8 cellular contexts compared by ENCODE assay signal in the genomic region with DNA sequence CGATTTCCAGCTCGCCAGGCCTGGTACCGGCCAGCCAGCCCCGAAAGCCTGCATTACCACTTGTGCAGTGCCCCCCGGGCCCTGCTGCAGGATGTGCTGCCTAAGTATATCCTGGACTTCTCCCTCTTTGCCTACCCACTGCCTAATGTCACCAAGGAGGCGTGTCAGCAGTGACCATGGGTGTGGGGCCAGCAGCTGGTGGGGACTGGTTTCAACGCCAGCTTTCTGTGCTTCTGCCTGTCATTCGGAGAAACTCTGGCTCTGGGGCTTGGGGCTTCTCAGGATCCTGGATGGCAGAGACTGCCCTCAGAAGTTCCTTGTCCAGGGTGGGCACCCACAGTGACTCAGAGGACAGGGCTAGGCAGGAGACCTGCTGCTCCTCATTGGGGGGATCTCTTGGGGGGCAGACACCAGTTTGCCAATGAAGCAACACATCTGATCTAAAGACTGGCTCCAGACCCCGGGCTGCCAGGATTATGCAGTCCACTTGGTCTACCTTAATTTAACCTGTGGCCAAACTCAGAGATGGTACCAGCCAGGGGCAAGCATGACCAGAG. TPM values are rescaled to one million over a fixed set of nuclear protein-coding genes. Genes with fewer than 3 reads are reported as not detected.
DNase-seq lines count a peak whose midpoint lies in the region; ATAC-seq and TF ChIP-seq lines count a peak whose summit lies in the region.

No MANE protein-coding gene starts in this region.

- POLR2A ChIA-PET in activated CD8-positive, alpha-beta T cell treated with anti-CD3 and anti-CD28 coated beads, Interleukin-2, amount 10 ng/mL, durations not matched to agents 7 days and 5 days (lab: Charles Lee): no interaction called here

- CTCF ChIA-PET in activated CD8-positive, alpha-beta memory T cell treated with anti-CD3 and anti-CD28 coated beads, Interleukin-2, amount 10 ng/mL, durations not matched to agents 7 days and 5 days (lab: Charles Lee): interaction anchor here (1.4 kb wide), 1 partner anchor 9 kb away, joined by 4 read pairs; no protein-coding TSS in a partner anchor
- CTCF ChIA-PET in activated CD8-positive, alpha-beta T cell treated with anti-CD3 and anti-CD28 coated beads, Interleukin-2, amount 10 ng/mL, durations not matched to agents 7 days and 5 days (lab: Charles Lee): interaction anchor here (0.8 kb wide), 1 partner anchor 32 kb away, joined by 3 read pairs; a partner anchor contains a TSS

- peak overlapping the region; percentile 80 for H3K27ac Mint-ChIP-seq in activated CD8-positive, alpha-beta memory T cell treated with anti-CD3 and anti-CD28 coated beads, Interleukin-2, amount 10 ng/mL, durations not matched to agents 7 days and 5 days
- H3K27ac Mint-ChIP-seq in activated CD8-positive, alpha-beta T cell treated with anti-CD3 and anti-CD28 coated beads, Interleukin-2, amount 10 ng/mL, durations not matched to agents 7 days and 5 days: peak overlapping the region; percentile 89

- no peaks in the 10 kb centered on the region for H3K27me3 ChIP-seq in suprapubic skin

- no peak for TF ChIP-seq CTCF in suprapubic skin (IDR thresholded peaks at IDR 0.05)

- H3K36me3 ChIP-seq in suprapubic skin: peaks cover 5% of the 10 kb centered on the region

- peaks cover 15% of the 10 kb centered on the region for H3K4me1 Mint-ChIP-seq in activated CD8-positive, alpha-beta memory T cell treated with anti-CD3 and anti-CD28 coated beads, Interleukin-2, amount 10 ng/mL, durations not matched to agents 7 days and 5 days
- peaks cover 23% of the 10 kb centered on the region for H3K4me1 Mint-ChIP-seq in activated CD8-positive, alpha-beta T cell treated with anti-CD3 and anti-CD28 coated beads, Interleukin-2, amount 10 ng/mL, durations not matched to agents 7 days and 5 days (ENCODE audit: low read depth)

- H3K9me3 ChIP-seq in iPS-18c (ENCODE audit: control insufficient read depth, insufficient read depth, low read length): no peaks in the 10 kb centered on the region
- no peaks in the 10 kb centered on the region for H3K9me3 ChIP-seq in suprapubic skin

- no peaks in the 10 kb centered on the region for H3K36me3 Mint-ChIP-seq in activated CD8-positive, alpha-beta memory T cell treated with anti-CD3 and anti-CD28 coated beads, Interleukin-2, amount 10 ng/mL, durations not matched to agents 7 days and 5 days
- H3K36me3 Mint-ChIP-seq in activated CD8-positive, alpha-beta T cell treated with anti-CD3 and anti-CD28 coated beads, Interleukin-2, amount 10 ng/mL, durations not matched to agents 7 days and 5 days (ENCODE audit: low read depth): peaks cover 10% of the 10 kb centered on the region

- H3K27ac ChIP-seq in suprapubic skin: no peak overlapping the region

- peaks cover 5% of the 10 kb centered on the region for H3K27me3 Mint-ChIP-seq in activated CD8-positive, alpha-beta memory T cell treated with anti-CD3 and anti-CD28 coated beads, Interleukin-2, amount 10 ng/mL, durations not matched to agents 7 days and 5 days
- peaks cover 6% of the 10 kb centered on the region for H3K27me3 Mint-ChIP-seq in activated CD8-positive, alpha-beta T cell treated with anti-CD3 and anti-CD28 coated beads, Interleukin-2, amount 10 ng/mL, durations not matched to agents 7 days and 5 days (ENCODE audit: low read depth)

- H3K4me3 ChIP-seq in iPS-18c (ENCODE audit: insufficient read depth, low read depth, low read length) (peak overlapping the region; percentile 60), suprapubic skin (peak overlapping the region; percentile 92)

- peak overlapping the region; percentile 84 for H3K4me3 Mint-ChIP-seq in activated CD8-positive, alpha-beta memory T cell treated with anti-CD3 and anti-CD28 coated beads, Interleukin-2, amount 10 ng/mL, durations not matched to agents 7 days and 5 days
- peak overlapping the region; percentile 88 for H3K4me3 Mint-ChIP-seq in activated CD8-positive, alpha-beta T cell treated with anti-CD3 and anti-CD28 coated beads, Interleukin-2, amount 10 ng/mL, durations not matched to agents 7 days and 5 days

- no peak for TF ChIP-seq EP300 in suprapubic skin (IDR thresholded peaks at IDR 0.05)

- peaks cover 27% of the 10 kb centered on the region for H3K4me1 ChIP-seq in suprapubic skin

- TF ChIP-seq POLR2A in suprapubic skin (IDR thresholded peaks at IDR 0.05): no peak

- no peaks in the 10 kb centered on the region for H3K9me3 Mint-ChIP-seq in activated CD8-positive, alpha-beta memory T cell treated with anti-CD3 and anti-CD28 coated beads, Interleukin-2, amount 10 ng/mL, durations not matched to agents 7 days and 5 days (ENCODE audit: low read depth)
- no peaks in the 10 kb centered on the region for H3K9me3 Mint-ChIP-seq in activated CD8-positive, alpha-beta T cell treated with anti-CD3 and anti-CD28 coated beads, Interleukin-2, amount 10 ng/mL, durations not matched to agents 7 days and 5 days (ENCODE audit: insufficient read depth)

- DNase-seq in activated CD8-positive, alpha-beta memory T cell treated with anti-CD3 and anti-CD28 coated beads, Interleukin-2, amount 10 ng/mL, durations not matched to agents 7 days and 5 days: no peak
- no peak for DNase-seq in activated CD8-positive, alpha-beta memory T cell treated with anti-CD3 and anti-CD28 coated beads, Interleukin-2, amount 50 U/mL, for 48 hours
- no peak for DNase-seq in activated CD8-positive, alpha-beta T cell treated with anti-CD3 and anti-CD28 coated beads, Interleukin-2, amount 10 ng/mL, durations not matched to agents 7 days and 5 days
- DNase-seq in suprapubic skin (ENCODE audit: low spot score in 2 of 2) (no peak), NCI-H1694 (lab: John Stamatoyannopoulos, UW) (no peak)
- DNase-seq in effector CD8-positive, alpha-beta T cell (lab: John Stamatoyannopoulos, UW): no peak

- ATAC-seq in activated CD8-positive, alpha-beta memory T cell treated with anti-CD3 and anti-CD28 coated beads, Interleukin-2, amount 10 ng/mL, durations not matched to agents 7 days and 5 days: no peak
- ATAC-seq in activated CD8-positive, alpha-beta T cell treated with anti-CD3 and anti-CD28 coated beads, Interleukin-2, amount 10 ng/mL, durations not matched to agents 7 days and 5 days: no peak
- no peak for ATAC-seq in GM21390 (IDR thresholded peaks at IDR 0.05; ENCODE audit: unreplicated experiment)

- WGBS in suprapubic skin: 73% methylated on average over 3 of the region's 9 CpGs

RNA-seq across cellular contexts. Expression of a gene that starts 1.5 kb away (rescaled TPM):
- 10 to 100 TPM; 12.3 to 12.6 TPM for total RNA-seq in activated CD8-positive, alpha-beta memory T cell treated with anti-CD3 and anti-CD28 coated beads, Interleukin-2, amount 10 ng/mL, durations not matched to agents 7 days and 5 days
- 10 to 100 TPM; 12.1 to 12.6 TPM for total RNA-seq in activated CD8-positive, alpha-beta T cell treated with anti-CD3 and anti-CD28 coated beads, Interleukin-2, amount 10 ng/mL, durations not matched to agents 7 days and 5 days
- total RNA-seq in suprapubic skin: 10 to 100 TPM in 1 of 4 donors, 1 to 10 TPM in 3; 6.9 to 13.6 (median 8.3) TPM

RNA-seq across cellular contexts. Expression of a gene that starts 31.5 kb away (rescaled TPM):
- total RNA-seq in activated CD8-positive, alpha-beta memory T cell treated with anti-CD3 and anti-CD28 coated beads, Interleukin-2, amount 10 ng/mL, durations not matched to agents 7 days and 5 days: 10 to 100 TPM; 24.1 to 25.6 TPM
- total RNA-seq in activated CD8-positive, alpha-beta T cell treated with anti-CD3 and anti-CD28 coated beads, Interleukin-2, amount 10 ng/mL, durations not matched to agents 7 days and 5 days: 10 to 100 TPM; 25.7 to 26.3 TPM
- 10 to 100 TPM; 16.8 to 24.6 (median 19.2) TPM for total RNA-seq in suprapubic skin
